Comparison of ENCODE assay signal across 22 cellular contexts in genomic region chr12:131902332-131903241, GRCh38. TPM values are rescaled to one million over a fixed set of nuclear protein-coding genes. Genes with fewer than 3 reads are reported as not detected.
DNase-seq lines count a peak whose midpoint lies in the region; ATAC-seq, FAIRE-seq and TF ChIP-seq lines count a peak whose summit lies in the region.
"Had no signal": no experiment of that assay in that cellular context is flagged by ENCODE, and none has a peak within 500 bp of the region (broad histone marks: within the 10 kb centered on the region; RNA-seq: fewer than 3 reads in every experiment).

No MANE protein-coding gene starts in this region.

- no peak for TF ChIP-seq EP300 in A549 (IDR thresholded peaks at IDR 0.05)

- no peak overlapping the region for H2AFZ ChIP-seq in MM.1S (ENCODE audit: low read length)

- no peak for TF ChIP-seq RAD21 in A549 (conservative IDR thresholded peaks at IDR 0.05 in 1 of 2, IDR thresholded peaks at IDR 0.05 in 1 of 2)

- no peaks in the 10 kb centered on the region for H3K27me3 ChIP-seq in RWPE2 (ENCODE audit: insufficient read depth, poor library complexity, severe bottlenecking)
- H3K27me3 ChIP-seq in heart left ventricle, result no peaks in the 10 kb centered on the region
- no peaks in the 10 kb centered on the region for H3K27me3 ChIP-seq in pancreas
- no peaks in the 10 kb centered on the region for H3K27me3 ChIP-seq in MM.1S (replicated peaks; ENCODE audit: insufficient read depth, low read length)

- TF ChIP-seq CTCF in A549 (IDR thresholded peaks at IDR 0.05) (no peak), RWPE2 (IDR thresholded peaks at IDR 0.05; ENCODE audit: poor library complexity, severe bottlenecking) (no peak), heart left ventricle (IDR thresholded peaks at IDR 0.05) (no peak), pancreas (IDR thresholded peaks at IDR 0.05) (no peak), MM.1S (IDR thresholded peaks at IDR 0.05; ENCODE audit: low read length) (no peak)

- CTCF ChIA-PET in A549 (lab: Yijun Ruan, JAX), result interaction anchor here (2.6 kb wide), 1 partner anchor 51 kb away, joined by 14 read pairs; no protein-coding TSS in a partner anchor

- H4K20me1 ChIP-seq in MM.1S (ENCODE audit: insufficient read depth, low read length), result no peaks in the 10 kb centered on the region

- DNase-seq in A549 (ENCODE audit: low read depth in 1 of 2, low spot score in 1 of 2) (no peak), RWPE2 (ENCODE audit: low spot score) (no peak), heart left ventricle (peak in 1 of 5 donors; percentile 35), pancreas (peak in 4 of 6 donors; percentile 9 to 62 (median 43)), MM.1S (no peak), SKM-1 (lab: John Stamatoyannopoulos, UW; ENCODE audit: unreplicated experiment) (no peak), NCI-H524 (lab: John Stamatoyannopoulos, UW) (no peak)
- DNase-seq in activated T-cell treated with anti-CD3 and anti-CD28 coated beads, Interleukin-2, amount 50 U/mL, for 48 hours, result no peak
- DNase-seq: activated CD4-positive, alpha-beta memory T cell treated with anti-CD3 and anti-CD28 coated beads for 36 hours; activated naive CD4-positive, alpha-beta T cell treated with anti-CD3 and anti-CD28 coated beads, Interleukin-2, amount 50 U/mL, for 16 hours; activated T-cell treated with anti-CD3 and anti-CD28 coated beads, Interleukin-2, amount 50 U/mL, for 1 hour; CD4-positive, alpha-beta T cell; DMS53; NCI-H1436; NCI-H2171 treated with DMSO at 0.1 percent for 48 hours; NK-92 treated with Interleukin-12 subunit alpha and Interleukin-12 subunit beta, amount 100 ng/mL, for 24 hours; nucleus accumbens; stimulated activated CD4-positive, alpha-beta T cell treated with anti-CD3 and anti-CD28 coated beads, Interleukin-4, amount 100 ng/mL, for 4 hours had no signal

- H3K9me3 ChIP-seq in A549 (no peaks in the 10 kb centered on the region), RWPE2 (ENCODE audit: severe bottlenecking) (no peaks in the 10 kb centered on the region), heart left ventricle (no peaks in the 10 kb centered on the region), pancreas (no peaks in the 10 kb centered on the region), MM.1S (replicated peaks; ENCODE audit: insufficient read depth, low read length) (no peaks in the 10 kb centered on the region)

- TF ChIP-seq POLR2A in A549 (IDR thresholded peaks at IDR 0.05; ENCODE audit: low read length) (no peak), heart left ventricle (IDR thresholded peaks at IDR 0.05) (no peak)

- no peaks in the 10 kb centered on the region for H3K9me2 ChIP-seq in MM.1S (replicated peaks; ENCODE audit: insufficient read depth, low read length)

- POLR2A ChIA-PET in A549 (lab: Yijun Ruan, JAX), result no interaction called here

- H3K4me3 ChIP-seq in A549, result no peak overlapping the region
- no peak overlapping the region for H3K4me3 ChIP-seq in RWPE2 (ENCODE audit: severe bottlenecking)
- H3K4me3 ChIP-seq in heart left ventricle, result peak overlapping the region in 4 of 12 donors; percentile 6 to 20 (median 12)
- H3K4me3 ChIP-seq in pancreas, result no peak overlapping the region
- H3K4me3 ChIP-seq in MM.1S (ENCODE audit: low read length), result no peak overlapping the region
- H3K4me3 ChIP-seq: skin epidermis had no signal

- no peaks in the 10 kb centered on the region for H3K79me2 ChIP-seq in MM.1S (ENCODE audit: low read length)

- no peak for FAIRE-seq in A549 (lab: Jason Lieb, UNC)
- no peak for FAIRE-seq in pancreas (lab: Jason Lieb, UNC)
- FAIRE-seq: astrocyte, colon, endometrium had no signal

- peaks cover 48% of the 10 kb centered on the region for H3K4me1 ChIP-seq in A549
- peaks cover 19% of the 10 kb centered on the region for H3K4me1 ChIP-seq in RWPE2 (ENCODE audit: insufficient read depth, poor library complexity, severe bottlenecking)
- H3K4me1 ChIP-seq in heart left ventricle, result peaks cover 23 to 83% (median 50%) of the 10 kb centered on the region in 12 donors
- peaks cover 0 to 15% (median 5%) of the 10 kb centered on the region in 3 donors for H3K4me1 ChIP-seq in pancreas
- H3K4me1 ChIP-seq in MM.1S (ENCODE audit: low read length), result no peaks in the 10 kb centered on the region

- H3K27ac ChIP-seq in A549 (peak overlapping the region in 1 of 2 experiments; percentile 68; a peak in 2 of 6 replicates), RWPE2 (ENCODE audit: poor library complexity, severe bottlenecking) (peak overlapping the region; percentile 2), heart left ventricle (peak overlapping the region; percentile 34 to 83 (median 74)), pancreas (no peak overlapping the region), MM.1S (ENCODE audit: low read length) (no peak overlapping the region)

- H3K9ac ChIP-seq in MM.1S (ENCODE audit: low read length), result no peak overlapping the region

- intact Hi-C loops in heart left ventricle (cut with DNase I), result no loop called here
- intact Hi-C loops in pancreas (cut with DNase I), result no loop called here

- H3K36me3 ChIP-seq in RWPE2 (ENCODE audit: low read depth) (peaks cover under 1% of the 10 kb centered on the region; the same call in 1 of the 2 replicates), heart left ventricle (peaks cover 0 to 33% (median 12%) of the 10 kb centered on the region in 9 donors), pancreas (peaks cover 0 to 14% (median 7%) of the 10 kb centered on the region in 3 donors), MM.1S (replicated peaks; ENCODE audit: insufficient read depth, low read length) (no peaks in the 10 kb centered on the region)

- WGBS in A549 (ENCODE audit: missing lambda C conversion rate), result 86% methylated on average over 18 of the region's 25 CpGs
- 58 to 75% (median 64%) methylated on average over 14 to 25 of the region's 25 CpGs for WGBS in heart left ventricle, 4 donors
- WGBS in pancreas, 2 donors, result 74 to 75% methylated on average over 24 to 25 of the region's 25 CpGs

- H3K4me2 ChIP-seq in A549, result no peak overlapping the region
- H3K4me2 ChIP-seq in MM.1S (ENCODE audit: low read depth, low read length), result no peak overlapping the region

- ATAC-seq in A549 (peak; percentile 1 to 3; a peak in 4 of 6 replicates), RWPE2 (ENCODE audit: low read depth) (no peak), heart left ventricle (peak in 2 of 4 donors; percentile 3 to 9), pancreas (peak in 1 of 4 donors; percentile 4)

- H3F3A ChIP-seq in MM.1S (ENCODE audit: insufficient read depth, low read length), result no peaks in the 10 kb centered on the region

TF ChIP-seq in A549, 52 proteins besides CTCF, POLR2A, EP300 and RAD21:
- no peak for TF ChIP-seq ZNF302 (CRISPR knock-in tag; IDR thresholded peaks at IDR 0.05)
- no peak for TF ChIP-seq MYC (IDR thresholded peaks at IDR 0.05; ENCODE audit: borderline replicate concordance, low read length)
- peak; percentile 30; the same call in 1 of the 2 replicates for TF ChIP-seq POLR2AphosphoS2 (conservative IDR thresholded peaks at IDR 0.05; ENCODE audit: low read length)

RNA-seq across cellular contexts. Expression of gene ULK1, which starts 8.2 kb away (rescaled TPM):
- polyA plus RNA-seq in A549 (2011; rRNA removed) (15.1 and 18.4 TPM in 2 replicates), A549 (2017; fragmentation: RNase III; extraction: RNeasy Plus Mini Kit Qiagen cat#74134 plus additional on column Dnase treatment) (37.7 to 49.2 TPM (median 46.2 TPM) in 3 replicates), heart left ventricle (10 to 100 TPM; 23.0 to 24.7 TPM), pancreas (100 to 1,000 TPM in 1 of 2 donors, 10 to 100 TPM in 1; 74.4 to 106 TPM)
- polyA plus RNA-seq in A549 (2012; cell fraction: cytosol; rRNA removed), result 43.7 and 65.4 TPM in 2 replicates
- polyA plus RNA-seq in A549 (2012; cell fraction: nucleus; rRNA removed), result 271 and 363 TPM in 2 replicates
- polyA minus RNA-seq in A549 (2011; rRNA and poly(A)+ RNA removed), result 13.4 and 13.5 TPM in 2 replicates
- total RNA-seq in heart left ventricle (10 to 100 TPM; 21.9 to 56.0 (median 42.4) TPM), pancreas (10 to 100 TPM; 23.3 to 71.7 (median 43.1) TPM)

RNA-seq across cellular contexts. Expression of gene PUS1, which starts 26.5 kb away (rescaled TPM):
- polyA plus RNA-seq in A549 (2011; rRNA removed) (47.9 and 62.8 TPM in 2 replicates), A549 (2017; fragmentation: RNase III; extraction: RNeasy Plus Mini Kit Qiagen cat#74134 plus additional on column Dnase treatment) (50.3 to 55.0 TPM (median 51.1 TPM) in 3 replicates), heart left ventricle (10 to 100 TPM in 1 of 2 donors, 1 to 10 TPM in 1; 8.8 to 13.5 TPM), pancreas (10 to 100 TPM; 31.7 to 35.4 TPM)
- polyA plus RNA-seq in A549 (2012; cell fraction: cytosol; rRNA removed), result 173 and 184 TPM in 2 replicates
- polyA plus RNA-seq in A549 (2012; cell fraction: nucleus; rRNA removed), result 253 and 289 TPM in 2 replicates
- 50.5 and 54.5 TPM in 2 replicates for polyA minus RNA-seq in A549 (2011; rRNA and poly(A)+ RNA removed)
- total RNA-seq in heart left ventricle (10 to 100 TPM in 2 of 9 donors, 1 to 10 TPM in 7; 6.1 to 10.7 (median 8.1) TPM), pancreas (10 to 100 TPM in 4 of 6 donors, 1 to 10 TPM in 2; 7.6 to 16.5 (median 13.2) TPM)

RNA-seq across cellular contexts. Expression of gene EP400, which starts 47.2 kb away (rescaled TPM):
- 9.7 and 18.5 TPM in 2 replicates for polyA plus RNA-seq in A549 (2011; rRNA removed)
- 9.4 and 11.5 TPM in 2 replicates for polyA plus RNA-seq in A549 (2012; cell fraction: cytosol; rRNA removed)
- 35.1 and 46.1 TPM in 2 replicates for polyA plus RNA-seq in A549 (2012; cell fraction: nucleus; rRNA removed)
- polyA plus RNA-seq in A549 (2017; fragmentation: RNase III; extraction: RNeasy Plus Mini Kit Qiagen cat#74134 plus additional on column Dnase treatment), result 14.9 to 18.0 TPM (median 15.2 TPM) in 3 replicates
- polyA minus RNA-seq in A549 (2011; rRNA and poly(A)+ RNA removed), result 21.2 and 25.8 TPM in 2 replicates
- 10 to 100 TPM; 10.3 to 27.8 (median 18.3) TPM for total RNA-seq in heart left ventricle
- polyA plus RNA-seq in heart left ventricle, result 10 to 100 TPM in 1 of 2 donors, 1 to 10 TPM in 1; 9.8 to 10.5 TPM
- total RNA-seq in pancreas, result 10 to 100 TPM; 16.1 to 24.3 (median 16.7) TPM
- 10 to 100 TPM; 15.9 to 22.8 TPM for polyA plus RNA-seq in pancreas

Comparison
In these comparisons a context has a peak if more than half of its experiments do, and no peak if none do; other contexts are left out.
1. DNase-seq: peak in pancreas (4 of 6); none in A549 (0 of 2), RWPE2 (single experiment), MM.1S (single experiment), activated T-cell treated with anti-CD3 and anti-CD28 coated beads, Interleukin-2, amount 50 U/mL, for 48 hours (0 of 2), SKM-1 (single experiment) and NCI-H524 (0 of 2).
2. H3K27ac ChIP-seq: peak in RWPE2 (single experiment) and heart left ventricle (12 of 12); none in pancreas (0 of 4) and MM.1S (single experiment).